In genomic region chr16:85459529-85460251, GRCh38 we compare ENCODE assay signal across 2 cellular contexts.
TF ChIP-seq lines count a peak whose summit lies in the region.

No MANE protein-coding gene starts in this region.

TF ChIP-seq in IMR-90, 13 proteins besides CTCF, POLR2A, EP300 and RAD21:
- TF ChIP-seq MAFK (IDR thresholded peaks at IDR 0.05; ENCODE audit: low read depth, low read length) (no peak), SMC3 (IDR thresholded peaks at IDR 0.05; ENCODE audit: low read depth, low read length) (no peak), MXI1 (IDR thresholded peaks at IDR 0.05; ENCODE audit: borderline replicate concordance, low read depth, low read length) (no peak), CEBPB (IDR thresholded peaks at IDR 0.05; ENCODE audit: low read depth, low read length) (no peak), USF2 (IDR thresholded peaks at IDR 0.05; ENCODE audit: low read depth, low read length) (no peak), MAZ (IDR thresholded peaks at IDR 0.05; ENCODE audit: borderline replicate concordance, low read depth, low read length) (no peak), CHD1 (IDR thresholded peaks at IDR 0.05; ENCODE audit: low read depth, low read length) (no peak), ELK1 (IDR thresholded peaks at IDR 0.05; ENCODE audit: borderline replicate concordance, low read depth, low read length) (no peak), RFX5 (IDR thresholded peaks at IDR 0.05; ENCODE audit: low read depth, low read length) (no peak)

TF ChIP-seq in SK-N-SH, 30 proteins besides CTCF, POLR2A, EP300 and RAD21:
- TF ChIP-seq FOSL2 (IDR thresholded peaks at IDR 0.05; ENCODE audit: borderline replicate concordance, low read depth) = no peak
- no peak for TF ChIP-seq CHD2 (IDR thresholded peaks at IDR 0.05; ENCODE audit: low read length, partially characterized antibody)
- no peak for TF ChIP-seq GABPA (IDR thresholded peaks at IDR 0.05; ENCODE audit: low read depth)
- TF ChIP-seq ZBTB33 (IDR thresholded peaks at IDR 0.05; ENCODE audit: borderline replicate concordance, low read depth) = no peak
- TF ChIP-seq TCF12 (IDR thresholded peaks at IDR 0.05) = no peak
TF ChIP-seq in SK-N-SH: peak in this region for 0.
